8 cellular contexts compared by ENCODE assay signal in genomic region chr9:12674961-12675360, GRCh38. TPM values are rescaled to one million over a fixed set of nuclear protein-coding genes. Genes with fewer than 3 reads are reported as not detected.
"Had no signal": no experiment of that assay in that cellular context is flagged by ENCODE, and none has a peak within 500 bp of the region (broad histone marks: within the 10 kb centered on the region; RNA-seq: fewer than 3 reads in every experiment).

No MANE protein-coding gene starts in this region.

- H3K9me3 Mint-ChIP-seq: GM23338, H9 had no signal

- H3K4me3 Mint-ChIP-seq: GM23338, H9 had no signal

- FAIRE-seq: H1, H54, K562 had no signal

- H3K27ac Mint-ChIP-seq: GM23338, H9 had no signal

- ATAC-seq: GM23338, K562 had no signal

- DNase-seq: H9, HCEC 1CT, IMR-90, KG1 had no signal

RNA-seq across cellular contexts. Expression of gene TYRP1, which starts 18.2 kb away (rescaled TPM):
- total RNA-seq: GM23338, H1, H9, K562 had no signal
